ENCODE assay signal across 15 cellular contexts in genomic region chr5:179118756-179119414, GRCh38.
"Had no signal": no experiment of that assay in that cellular context is flagged by ENCODE, and none has a peak within 500 bp of the region (broad histone marks: within the 10 kb centered on the region; RNA-seq: fewer than 3 reads in every experiment).

No MANE protein-coding gene starts in this region.

- H3K4me3 ChIP-seq: dorsolateral prefrontal cortex, left ventricle myocardium inferior, sigmoid colon, tibial artery had no signal

- H3K27me3 ChIP-seq: dorsolateral prefrontal cortex, sigmoid colon, tibial artery had no signal

- FAIRE-seq: endometrium had no signal

- ATAC-seq: activated CD8-positive, alpha-beta T cell treated with anti-CD3 and anti-CD28 coated beads, Interleukin-2, amount 10 ng/mL, durations not matched to agents 7 days and 5 days; T-helper 17 cell had no signal

- DNase-seq: activated B cell treated with CpG ODN at 0.5 μM for 24 hours; activated CD4-positive, alpha-beta T cell treated with anti-CD3 and anti-CD28 coated beads, Interleukin-2, amount 10 ng/mL, durations not matched to agents 24 days and 14 days; activated naive CD4-positive, alpha-beta T cell; cerebellar nuclear complex; left ventricle myocardium inferior; mesendoderm; SIG-M5; sigmoid colon; stimulated activated CD4-positive, alpha-beta T cell treated with anti-CD3 and anti-CD28 coated beads, Interleukin-12 subunit alpha, Interleukin-12 subunit beta, amount 100 ng/mL, for 4 hours; stimulated activated CD4-positive, alpha-beta T cell treated with anti-CD3 and anti-CD28 coated beads, Interleukin-2, amount 100 ng/mL, for 24 hours; T-helper 17 cell had no signal

- H3K4me1 ChIP-seq: left ventricle myocardium inferior, sigmoid colon, tibial artery had no signal

- H3K27ac ChIP-seq: dorsolateral prefrontal cortex, left ventricle myocardium inferior, sigmoid colon, tibial artery had no signal
